Comparison of ENCODE assay signal across 1 cellular context in the genomic region with DNA sequence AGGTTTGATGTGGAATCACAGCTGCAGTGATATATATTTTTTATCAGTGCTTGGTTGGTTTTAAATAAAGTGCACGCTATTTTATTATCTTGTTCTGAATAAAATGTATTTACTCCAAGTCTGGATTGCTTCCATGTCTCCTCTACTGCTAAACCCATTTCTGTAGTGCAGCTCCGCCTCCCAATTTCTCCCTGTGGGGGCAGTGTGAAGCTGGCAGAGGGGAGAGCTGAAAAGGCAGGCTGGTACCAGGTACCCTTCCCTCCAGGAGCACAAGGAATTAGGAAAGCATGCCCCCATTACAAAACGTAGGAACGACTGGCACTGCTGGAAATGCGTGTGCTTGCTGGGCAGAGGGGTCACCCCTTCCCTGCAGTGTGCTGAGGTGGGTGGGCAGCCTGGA.
TF ChIP-seq lines count a peak whose summit lies in the region.

No MANE protein-coding gene starts in this region.

TF ChIP-seq in neural cell, 6 proteins besides CTCF, POLR2A, EP300 and RAD21:
- TF ChIP-seq, protein P1, sequence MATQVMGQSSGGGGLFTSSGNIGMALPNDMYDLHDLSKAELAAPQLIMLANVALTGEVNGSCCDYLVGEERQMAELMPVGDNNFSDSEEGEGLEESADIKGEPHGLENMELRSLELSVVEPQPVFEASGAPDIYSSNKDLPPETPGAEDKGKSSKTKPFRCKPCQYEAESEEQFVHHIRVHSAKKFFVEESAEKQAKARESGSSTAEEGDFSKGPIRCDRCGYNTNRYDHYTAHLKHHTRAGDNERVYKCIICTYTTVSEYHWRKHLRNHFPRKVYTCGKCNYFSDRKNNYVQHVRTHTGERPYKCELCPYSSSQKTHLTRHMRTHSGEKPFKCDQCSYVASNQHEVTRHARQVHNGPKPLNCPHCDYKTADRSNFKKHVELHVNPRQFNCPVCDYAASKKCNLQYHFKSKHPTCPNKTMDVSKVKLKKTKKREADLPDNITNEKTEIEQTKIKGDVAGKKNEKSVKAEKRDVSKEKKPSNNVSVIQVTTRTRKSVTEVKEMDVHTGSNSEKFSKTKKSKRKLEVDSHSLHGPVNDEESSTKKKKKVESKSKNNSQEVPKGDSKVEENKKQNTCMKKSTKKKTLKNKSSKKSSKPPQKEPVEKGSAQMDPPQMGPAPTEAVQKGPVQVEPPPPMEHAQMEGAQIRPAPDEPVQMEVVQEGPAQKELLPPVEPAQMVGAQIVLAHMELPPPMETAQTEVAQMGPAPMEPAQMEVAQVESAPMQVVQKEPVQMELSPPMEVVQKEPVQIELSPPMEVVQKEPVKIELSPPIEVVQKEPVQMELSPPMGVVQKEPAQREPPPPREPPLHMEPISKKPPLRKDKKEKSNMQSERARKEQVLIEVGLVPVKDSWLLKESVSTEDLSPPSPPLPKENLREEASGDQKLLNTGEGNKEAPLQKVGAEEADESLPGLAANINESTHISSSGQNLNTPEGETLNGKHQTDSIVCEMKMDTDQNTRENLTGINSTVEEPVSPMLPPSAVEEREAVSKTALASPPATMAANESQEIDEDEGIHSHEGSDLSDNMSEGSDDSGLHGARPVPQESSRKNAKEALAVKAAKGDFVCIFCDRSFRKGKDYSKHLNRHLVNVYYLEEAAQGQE (IDR thresholded peaks at IDR 0.05; ENCODE audit: borderline replicate concordance): no peak
- no peak for TF ChIP-seq TAF1 (IDR thresholded peaks at IDR 0.05; ENCODE audit: low read depth)
- no peak for TF ChIP-seq SMC3 (conservative IDR thresholded peaks at IDR 0.05; ENCODE audit: poor library complexity)
- TF ChIP-seq MXI1 (conservative IDR thresholded peaks at IDR 0.05; ENCODE audit: poor library complexity, severe bottlenecking): no peak
- no peak for TF ChIP-seq EZH2 (IDR thresholded peaks at IDR 0.05; ENCODE audit: borderline replicate concordance, insufficient read depth, low read length, poor library complexity, severe bottlenecking)
- TF ChIP-seq POLR2AphosphoS5 (IDR thresholded peaks at IDR 0.05): no peak
